ENCODE assay signal across 14 cellular contexts in genomic region chr4:21304061-21304541, GRCh38.
A peak's percentile ranks its signal among the peaks of the same experiment; 100 is the strongest.
DNase-seq lines count a peak whose midpoint lies in the region; ATAC-seq and TF ChIP-seq lines count a peak whose summit lies in the region.
"Had no signal": no experiment of that assay in that cellular context is flagged by ENCODE, and none has a peak within 500 bp of the region (broad histone marks: within the 10 kb centered on the region; RNA-seq: fewer than 3 reads in every experiment).

No MANE protein-coding gene starts in this region.

- DNase-seq in DMS 273 (lab: John Stamatoyannopoulos, UW; ENCODE audit: unreplicated experiment) (peak; percentile 30), DMS 273 treated with DMSO at 0.1 percent for 48 hours (lab: John Stamatoyannopoulos, UW) (no peak), T1000 (lab: John Stamatoyannopoulos, UW) (peak; percentile 73), progenitor cell of endocrine pancreas (ENCODE audit: low spot score, unreplicated experiment) (peak; percentile 32), T-helper 2 cell (no peak)
- DNase-seq in stimulated activated CD8-positive, alpha-beta memory T cell treated with anti-CD3 and anti-CD28 coated beads, Interleukin-4, amount 100 ng/mL, for 48 hours, result no peak
- DNase-seq: DMS79 treated with DMSO at 0.1 percent for 48 hours; naive B cell; stimulated activated CD4-positive, alpha-beta T cell treated with anti-CD3 and anti-CD28 coated beads, Interleukin-4, amount 100 ng/mL, for 4 hours had no signal

- H3K4me3 ChIP-seq in iPS-11a (ENCODE audit: low read depth, low read length), result peak overlapping the region; percentile 58
- H3K4me3 ChIP-seq: thoracic aorta had no signal

- peaks cover 54% of the 10 kb centered on the region for H3K27me3 Mint-ChIP-seq in progenitor cell of endocrine pancreas

- no peaks in the 10 kb centered on the region for H3K9me3 Mint-ChIP-seq in progenitor cell of endocrine pancreas (ENCODE audit: low read depth)
- H3K9me3 Mint-ChIP-seq: T-helper 1 cell treated with Interleukin-12 subunit alpha and Interleukin-12 subunit beta and Interleukin-4 antibody, amounts not matched to agents 30 μg/mL and 1 μg/mL, for 36 hours had no signal

- peak overlapping the region; percentile 76 for H3K4me3 Mint-ChIP-seq in progenitor cell of endocrine pancreas (ENCODE audit: low read depth)
- H3K4me3 Mint-ChIP-seq: naive B cell; T-helper 1 cell treated with Interleukin-12 subunit alpha and Interleukin-12 subunit beta and Interleukin-4 antibody, amounts not matched to agents 30 μg/mL and 1 μg/mL, for 36 hours had no signal

- H3K27ac Mint-ChIP-seq in progenitor cell of endocrine pancreas, result no peak overlapping the region
- H3K27ac Mint-ChIP-seq: naive B cell; T-helper 1 cell treated with Interleukin-12 subunit alpha and Interleukin-12 subunit beta and Interleukin-4 antibody, amounts not matched to agents 30 μg/mL and 1 μg/mL, for 36 hours had no signal

- TF ChIP-seq CTCF in progenitor cell of endocrine pancreas (IDR thresholded peaks at IDR 0.05; ENCODE audit: unreplicated experiment), result no peak

- no peak for ATAC-seq in HG03196 (IDR thresholded peaks at IDR 0.05; ENCODE audit: unreplicated experiment)
- ATAC-seq: HCT116 had no signal

- peaks cover 5% of the 10 kb centered on the region for H3K4me1 Mint-ChIP-seq in progenitor cell of endocrine pancreas (ENCODE audit: low read depth)
- H3K4me1 Mint-ChIP-seq: naive B cell had no signal

- no peaks in the 10 kb centered on the region for H3K36me3 Mint-ChIP-seq in progenitor cell of endocrine pancreas (ENCODE audit: insufficient read depth)
- H3K36me3 Mint-ChIP-seq: naive B cell had no signal

Comparison
In these comparisons a context has a peak if more than half of its experiments do, and no peak if none do; other contexts are left out.
1. DNase-seq: peak in DMS 273 (single experiment), T1000 (single experiment) and progenitor cell of endocrine pancreas (single experiment); none in DMS 273 treated with DMSO at 0.1 percent for 48 hours (single experiment), T-helper 2 cell (0 of 5) and stimulated activated CD8-positive, alpha-beta memory T cell treated with anti-CD3 and anti-CD28 coated beads, Interleukin-4, amount 100 ng/mL, for 48 hours (single experiment).